Comparison of ENCODE assay signal across 16 cellular contexts in the genomic region with DNA sequence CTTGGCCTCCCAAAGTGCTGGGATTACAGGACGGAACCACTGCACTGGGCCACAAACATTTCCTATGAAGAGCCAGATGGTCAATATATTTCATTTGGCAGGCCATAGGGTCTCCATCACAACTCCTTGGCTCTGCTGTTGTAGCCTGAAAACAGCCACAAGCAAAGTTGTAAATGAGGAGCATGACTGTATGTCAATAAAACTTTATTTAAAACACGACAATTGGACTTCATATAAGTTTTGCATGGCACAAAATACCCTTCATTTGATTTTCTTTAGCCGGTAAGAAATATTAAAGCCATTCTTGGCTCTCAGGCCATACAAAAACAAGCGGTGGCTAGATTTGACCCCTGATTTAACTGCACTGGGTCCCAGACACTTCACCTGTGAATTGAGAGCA. TPM values are rescaled to one million over a fixed set of nuclear protein-coding genes. Genes with fewer than 3 reads are reported as not detected.
DNase-seq lines count a peak whose midpoint lies in the region; ATAC-seq and TF ChIP-seq lines count a peak whose summit lies in the region.
"Had no signal": no experiment of that assay in that cellular context is flagged by ENCODE, and none has a peak within 500 bp of the region (broad histone marks: within the 10 kb centered on the region; RNA-seq: fewer than 3 reads in every experiment).

No MANE protein-coding gene starts in this region.

- peak overlapping the region; percentile 19 for H3K27ac ChIP-seq in left ventricle myocardium inferior (replicated peaks)
- H3K27ac ChIP-seq in neutrophil = peak overlapping the region; percentile 95
- peak overlapping the region; percentile 45 for H3K27ac ChIP-seq in upper lobe of right lung
- H3K27ac ChIP-seq: 22Rv1, BLaER1 had no signal

- DNase-seq in left ventricle myocardium inferior (no peak), Right ventricle myocardium superior (no peak), islet precursor cell (peak; percentile 5), upper lobe of right lung (no peak), SIG-M5 treated with dmso at 0.1 percent for 504 hours (lab: John Stamatoyannopoulos, UW; ENCODE audit: unreplicated experiment) (no peak), kidney tubule cell (ENCODE audit: low spot score) (no peak)
- DNase-seq in activated CD4-positive, alpha-beta T cell treated with anti-CD3 and anti-CD28 coated beads, Interleukin-2, amount 50 U/mL, for 48 hours = no peak
- DNase-seq: CD4-positive, CD25-positive, alpha-beta regulatory T cell; DMS53; GF-D8; HCEC 1CT; HFFc6 had no signal

- no peak for ATAC-seq in Right ventricle myocardium superior (ENCODE audit: poor library complexity)
- ATAC-seq in upper lobe of right lung = no peak

- intact Hi-C loops in left ventricle myocardium inferior (cut with micrococcal nuclease) = no loop called here
- intact Hi-C loops in Right ventricle myocardium superior (cut with DNase I) = no loop called here
- intact Hi-C loops in upper lobe of right lung (cut with DNase I) = no loop called here

- H3K4me1 ChIP-seq in left ventricle myocardium inferior (no peaks in the 10 kb centered on the region), neutrophil (ENCODE audit: control insufficient read depth in 1 of 2, insufficient read depth in 1 of 2, low read depth in 1 of 2, low read length in 1 of 2) (peaks cover 58 to 66% of the 10 kb centered on the region in 2 experiments), upper lobe of right lung (no peaks in the 10 kb centered on the region)

- H3K4me3 ChIP-seq in left ventricle myocardium inferior (no peak overlapping the region), neutrophil (ENCODE audit: low read depth in 1 of 2, low read length in 1 of 2) (peak overlapping the region; percentile 88 to 100), upper lobe of right lung (no peak overlapping the region)
- H3K4me3 ChIP-seq: BLaER1 had no signal

- H3K9me3 ChIP-seq in left ventricle myocardium inferior (replicated peaks) (no peaks in the 10 kb centered on the region), neutrophil (no peaks in the 10 kb centered on the region), upper lobe of right lung (no peaks in the 10 kb centered on the region)
- H3K9me3 ChIP-seq: BLaER1 had no signal

- H3K36me3 ChIP-seq in left ventricle myocardium inferior (no peaks in the 10 kb centered on the region), neutrophil (peaks cover 11% of the 10 kb centered on the region), upper lobe of right lung (no peaks in the 10 kb centered on the region)
- H3K36me3 ChIP-seq: BLaER1 had no signal

- TF ChIP-seq CTCF in left ventricle myocardium inferior (IDR thresholded peaks at IDR 0.05; ENCODE audit: borderline replicate concordance) = no peak
- no peak for TF ChIP-seq CTCF in neutrophil (IDR thresholded peaks at IDR 0.05)
- no peak for TF ChIP-seq CTCF in upper lobe of right lung (IDR thresholded peaks at IDR 0.05)

- H3K27me3 ChIP-seq in left ventricle myocardium inferior (ENCODE audit: low read depth) (peaks cover 10% of the 10 kb centered on the region), neutrophil (no peaks in the 10 kb centered on the region), upper lobe of right lung (no peaks in the 10 kb centered on the region)
- H3K27me3 ChIP-seq: BLaER1 had no signal

RNA-seq across cellular contexts. Expression of a gene that starts 3.1 kb away (rescaled TPM):
- total RNA-seq in left ventricle myocardium inferior (4.5 TPM), Right ventricle myocardium superior (3.5 TPM), upper lobe of right lung (53.3 TPM)
- total RNA-seq: CD4-positive, CD25-positive, alpha-beta regulatory T cell; H1 had no signal

RNA-seq across cellular contexts. Expression of a gene that starts 6.2 kb away (rescaled TPM):
- 0.74 TPM for total RNA-seq in left ventricle myocardium inferior
- total RNA-seq in Right ventricle myocardium superior = 0.59 TPM
- total RNA-seq in upper lobe of right lung = 12.5 TPM
- total RNA-seq: CD4-positive, CD25-positive, alpha-beta regulatory T cell; H1; HFFc6 had no signal

RNA-seq across cellular contexts. Expression of a gene that starts 31.0 kb away (rescaled TPM):
- total RNA-seq in left ventricle myocardium inferior (0.41 TPM), Right ventricle myocardium superior (0.70 TPM), upper lobe of right lung (3.7 TPM)
- total RNA-seq: H1, HFFc6 had no signal

RNA-seq across cellular contexts. Expression of a gene that starts 40.2 kb away (rescaled TPM):
- total RNA-seq in left ventricle myocardium inferior (3.6 TPM), Right ventricle myocardium superior (4.0 TPM), upper lobe of right lung (41.0 TPM)
- total RNA-seq: CD4-positive, CD25-positive, alpha-beta regulatory T cell; H1; HFFc6 had no signal

Comparison
In these comparisons a context has a peak if more than half of its experiments do, and no peak if none do; other contexts are left out.
1. H3K27ac ChIP-seq: peak in every context shown above with its lines; median percentile 95 in neutrophil; 45 in upper lobe of right lung; 19 in left ventricle myocardium inferior.
2. H3K4me3 ChIP-seq: peak in neutrophil (2 of 2); none in left ventricle myocardium inferior (single experiment) and upper lobe of right lung (single experiment).